In the genomic region with DNA sequence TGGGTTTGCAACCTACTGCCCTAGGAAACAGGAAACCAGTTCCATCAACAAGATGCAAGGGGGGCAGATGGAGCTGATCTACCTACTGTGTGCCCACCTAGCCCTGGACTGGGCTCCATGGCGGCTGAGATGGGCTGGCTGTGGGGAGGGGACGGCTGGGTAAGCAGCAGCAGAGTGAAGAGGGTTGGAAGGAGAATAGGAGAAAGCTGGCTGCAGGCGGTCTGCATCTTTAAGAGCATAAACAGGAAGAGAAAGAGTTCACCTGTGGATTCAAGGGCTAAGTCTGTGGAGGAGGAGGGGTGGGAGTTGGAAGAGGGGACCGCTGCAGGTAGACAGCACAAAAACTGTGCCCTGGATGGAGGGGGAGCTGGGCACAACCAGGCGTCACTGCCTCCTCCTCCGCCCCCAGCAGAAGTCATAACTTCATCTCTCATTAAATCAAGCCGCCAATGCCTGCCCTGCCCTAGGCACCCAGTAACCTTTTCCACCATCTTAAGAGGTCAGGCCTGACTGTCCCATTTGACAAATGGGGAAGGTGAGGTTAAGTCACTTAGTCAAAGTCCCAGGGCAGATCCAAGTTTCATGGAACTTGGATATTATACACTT, we compare ENCODE assay signal across 15 cellular contexts. TPM values are rescaled to one million over a fixed set of nuclear protein-coding genes. Genes with fewer than 3 reads are reported as not detected.
DNase-seq lines count a peak whose midpoint lies in the region; ATAC-seq and TF ChIP-seq lines count a peak whose summit lies in the region.
"Had no signal": no experiment of that assay in that cellular context is flagged by ENCODE, and none has a peak within 500 bp of the region (broad histone marks: within the 10 kb centered on the region; RNA-seq: fewer than 3 reads in every experiment).

No MANE protein-coding gene starts in this region.

- no peak for TF ChIP-seq POLR2A in esophagus muscularis mucosa (IDR thresholded peaks at IDR 0.05; ENCODE audit: low read depth)

- no peaks in the 10 kb centered on the region for H3K36me3 Mint-ChIP-seq in activated CD4-positive, alpha-beta memory T cell treated with anti-CD3 and anti-CD28 coated beads for 36 hours
- H3K36me3 Mint-ChIP-seq in activated CD4-positive, alpha-beta memory T cell treated with anti-CD3 and anti-CD28 coated beads, Interleukin-2, amount 10 ng/mL, durations not matched to agents 7 days and 5 days (ENCODE audit: low read depth) = no peaks in the 10 kb centered on the region
- H3K36me3 Mint-ChIP-seq: CD14-positive monocyte had no signal

- no peaks in the 10 kb centered on the region for H3K27me3 Mint-ChIP-seq in activated CD4-positive, alpha-beta memory T cell treated with anti-CD3 and anti-CD28 coated beads for 36 hours
- H3K27me3 Mint-ChIP-seq in activated CD4-positive, alpha-beta memory T cell treated with anti-CD3 and anti-CD28 coated beads, Interleukin-2, amount 10 ng/mL, durations not matched to agents 7 days and 5 days = no peaks in the 10 kb centered on the region

- no peak for TF ChIP-seq CTCF in HEK293 (tag by site-specific recombination; IDR thresholded peaks at IDR 0.05)
- TF ChIP-seq CTCF in coronary artery (IDR thresholded peaks at IDR 0.05) = no peak
- no peak for TF ChIP-seq CTCF in esophagus muscularis mucosa (IDR thresholded peaks at IDR 0.05)

- H3K27ac Mint-ChIP-seq in activated CD4-positive, alpha-beta memory T cell treated with anti-CD3 and anti-CD28 coated beads for 36 hours = no peak overlapping the region
- H3K27ac Mint-ChIP-seq in activated CD4-positive, alpha-beta memory T cell treated with anti-CD3 and anti-CD28 coated beads, Interleukin-2, amount 10 ng/mL, durations not matched to agents 7 days and 5 days = no peak overlapping the region

- H3K27me3 ChIP-seq in MG63 (no peaks in the 10 kb centered on the region), esophagus muscularis mucosa (peaks cover 0 to 16% (median 0%) of the 10 kb centered on the region in 4 donors)

- peak; percentile 5 for DNase-seq in activated CD4-positive, alpha-beta memory T cell treated with anti-CD3 and anti-CD28 coated beads for 36 hours
- no peak for DNase-seq in activated CD4-positive, alpha-beta memory T cell treated with anti-CD3 and anti-CD28 coated beads, Interleukin-2, amount 10 ng/mL, durations not matched to agents 7 days and 5 days
- peak; percentile 41 for DNase-seq in coronary artery (ENCODE audit: low spot score)
- peak; percentile 51 for DNase-seq in sciatic nerve (ENCODE audit: low spot score)
- DNase-seq in MG63 = no peak
- no peak for DNase-seq in stimulated activated CD4-positive, alpha-beta T cell treated with anti-CD3 and anti-CD28 coated beads, Interleukin-4, amount 100 ng/mL, for 1 hour
- no peak for DNase-seq in esophagus muscularis mucosa (ENCODE audit: extremely low spot score)
- DNase-seq: COR-L47, DMS153, EL, NCI-H1092 had no signal

- H3K4me1 ChIP-seq in HEK293 (ENCODE audit: control insufficient read depth, insufficient read depth, low read length) (0 out of 2 replicates have a peak, but pooled peaks cover 2% of the 10 kb centered on the region), esophagus muscularis mucosa (no peaks in the 10 kb centered on the region)

- 78% methylated on average over 7 of the region's 7 CpGs for WGBS in esophagus muscularis mucosa

- peaks cover 11% of the 10 kb centered on the region for H3K4me1 Mint-ChIP-seq in activated CD4-positive, alpha-beta memory T cell treated with anti-CD3 and anti-CD28 coated beads for 36 hours (ENCODE audit: low read depth)
- H3K4me1 Mint-ChIP-seq in activated CD4-positive, alpha-beta memory T cell treated with anti-CD3 and anti-CD28 coated beads, Interleukin-2, amount 10 ng/mL, durations not matched to agents 7 days and 5 days = peaks cover 27% of the 10 kb centered on the region

- no peak for TF ChIP-seq EP300 in esophagus muscularis mucosa (IDR thresholded peaks at IDR 0.05)

- H3K27ac ChIP-seq in HEK293 (ENCODE audit: extremely low read depth, low read depth, low read length) (no peak overlapping the region), coronary artery (no peak overlapping the region), esophagus muscularis mucosa (replicated peaks in 1 of 4) (no peak overlapping the region)

- no peak overlapping the region for H3K4me3 Mint-ChIP-seq in activated CD4-positive, alpha-beta memory T cell treated with anti-CD3 and anti-CD28 coated beads for 36 hours
- no peak overlapping the region for H3K4me3 Mint-ChIP-seq in activated CD4-positive, alpha-beta memory T cell treated with anti-CD3 and anti-CD28 coated beads, Interleukin-2, amount 10 ng/mL, durations not matched to agents 7 days and 5 days
- H3K4me3 Mint-ChIP-seq: CD14-positive monocyte had no signal

- H3K9me3 Mint-ChIP-seq in activated CD4-positive, alpha-beta memory T cell treated with anti-CD3 and anti-CD28 coated beads for 36 hours = no peaks in the 10 kb centered on the region
- H3K9me3 Mint-ChIP-seq in activated CD4-positive, alpha-beta memory T cell treated with anti-CD3 and anti-CD28 coated beads, Interleukin-2, amount 10 ng/mL, durations not matched to agents 7 days and 5 days = no peaks in the 10 kb centered on the region
- H3K9me3 Mint-ChIP-seq: CD14-positive monocyte had no signal

- H3K36me3 ChIP-seq in HEK293 (ENCODE audit: control insufficient read depth in 2 of 2, insufficient read depth in 1 of 2, low read length in 2 of 2) (no peaks in the 10 kb centered on the region), MG63 (no peaks in the 10 kb centered on the region), esophagus muscularis mucosa (no peaks in the 10 kb centered on the region)

- intact Hi-C loops in activated CD4-positive, alpha-beta memory T cell treated with anti-CD3 and anti-CD28 coated beads for 36 hours (cut with micrococcal nuclease) = no loop called here
- intact Hi-C loops in sciatic nerve (cut with DNase I) (no loop called here), esophagus muscularis mucosa (cut with DNase I) (no loop called here)

- POLR2A ChIA-PET in activated CD4-positive, alpha-beta memory T cell treated with anti-CD3 and anti-CD28 coated beads for 36 hours (lab: Charles Lee) = no interaction called here
- POLR2A ChIA-PET in activated CD4-positive, alpha-beta memory T cell treated with anti-CD3 and anti-CD28 coated beads, Interleukin-2, amount 10 ng/mL, durations not matched to agents 7 days and 5 days (lab: Charles Lee) = no interaction called here
- POLR2A ChIA-PET in HEK293 (lab: Yijun Ruan, JAX) = no interaction called here

- CTCF ChIA-PET in activated CD4-positive, alpha-beta memory T cell treated with anti-CD3 and anti-CD28 coated beads for 36 hours (lab: Charles Lee) = no interaction called here
- CTCF ChIA-PET in activated CD4-positive, alpha-beta memory T cell treated with anti-CD3 and anti-CD28 coated beads, Interleukin-2, amount 10 ng/mL, durations not matched to agents 7 days and 5 days (lab: Charles Lee) = interaction anchor here (0.6 kb wide), 1 partner anchor 56 kb away, joined by 3 read pairs; no protein-coding TSS in a partner anchor
- CTCF ChIA-PET in HEK293 (lab: Yijun Ruan, JAX) = interaction anchor here (0.9 kb wide), 1 partner anchor 223 kb away, joined by 3 read pairs; no protein-coding TSS in a partner anchor

- no peak overlapping the region for H3K4me3 ChIP-seq in HEK293 (ENCODE audit: low read depth, low read length)
- no peak overlapping the region for H3K4me3 ChIP-seq in coronary artery
- H3K4me3 ChIP-seq in MG63 = no peak overlapping the region
- H3K4me3 ChIP-seq in esophagus muscularis mucosa = no peak overlapping the region

- H3K9me3 ChIP-seq in HEK293 (ENCODE audit: control insufficient read depth, insufficient read depth, low read depth, low read length) = no peaks in the 10 kb centered on the region
- no peaks in the 10 kb centered on the region for H3K9me3 ChIP-seq in MG63
- H3K9me3 ChIP-seq in esophagus muscularis mucosa = no peaks in the 10 kb centered on the region

- no peak for ATAC-seq in sciatic nerve

TF ChIP-seq in HEK293, 187 proteins besides CTCF, POLR2A, EP300 and RAD21 (continues in another document):
- TF ChIP-seq, protein P1, sequence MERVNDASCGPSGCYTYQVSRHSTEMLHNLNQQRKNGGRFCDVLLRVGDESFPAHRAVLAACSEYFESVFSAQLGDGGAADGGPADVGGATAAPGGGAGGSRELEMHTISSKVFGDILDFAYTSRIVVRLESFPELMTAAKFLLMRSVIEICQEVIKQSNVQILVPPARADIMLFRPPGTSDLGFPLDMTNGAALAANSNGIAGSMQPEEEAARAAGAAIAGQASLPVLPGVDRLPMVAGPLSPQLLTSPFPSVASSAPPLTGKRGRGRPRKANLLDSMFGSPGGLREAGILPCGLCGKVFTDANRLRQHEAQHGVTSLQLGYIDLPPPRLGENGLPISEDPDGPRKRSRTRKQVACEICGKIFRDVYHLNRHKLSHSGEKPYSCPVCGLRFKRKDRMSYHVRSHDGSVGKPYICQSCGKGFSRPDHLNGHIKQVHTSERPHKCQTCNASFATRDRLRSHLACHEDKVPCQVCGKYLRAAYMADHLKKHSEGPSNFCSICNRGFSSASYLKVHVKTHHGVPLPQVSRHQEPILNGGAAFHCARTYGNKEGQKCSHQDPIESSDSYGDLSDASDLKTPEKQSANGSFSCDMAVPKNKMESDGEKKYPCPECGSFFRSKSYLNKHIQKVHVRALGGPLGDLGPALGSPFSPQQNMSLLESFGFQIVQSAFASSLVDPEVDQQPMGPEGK (tag by site-specific recombination; IDR thresholded peaks at IDR 0.05) = no peak
- peak; percentile 75 for TF ChIP-seq SCRT2 (tag by site-specific recombination; IDR thresholded peaks at IDR 0.05)

RNA-seq across cellular contexts. Expression of a gene that starts 0.7 kb away (rescaled TPM):
- total RNA-seq in activated CD4-positive, alpha-beta memory T cell treated with anti-CD3 and anti-CD28 coated beads for 36 hours = not detected
- not detected for total RNA-seq in activated CD4-positive, alpha-beta memory T cell treated with anti-CD3 and anti-CD28 coated beads, Interleukin-2, amount 10 ng/mL, durations not matched to agents 7 days and 5 days
- not detected for total RNA-seq in sciatic nerve
- not detected in 2 replicates for total RNA-seq in MG63 (2014; rRNA removed; shearing (Covaris generic); ENCODE audit: low replicate concordance)
- not detected for total RNA-seq in esophagus muscularis mucosa
- total RNA-seq: H7, HT1080 had no signal

RNA-seq across cellular contexts. Expression of a gene that starts 32.0 kb away (rescaled TPM):
- not detected for total RNA-seq in activated CD4-positive, alpha-beta memory T cell treated with anti-CD3 and anti-CD28 coated beads for 36 hours
- total RNA-seq in activated CD4-positive, alpha-beta memory T cell treated with anti-CD3 and anti-CD28 coated beads, Interleukin-2, amount 10 ng/mL, durations not matched to agents 7 days and 5 days = not detected
- total RNA-seq in sciatic nerve = not detected
- not detected in 2 replicates for total RNA-seq in MG63 (2014; rRNA removed; shearing (Covaris generic); ENCODE audit: low replicate concordance)
- total RNA-seq in esophagus muscularis mucosa = not detected
- total RNA-seq: H7, HT1080 had no signal

Comparison
In these comparisons a context has a peak if more than half of its experiments do, and no peak if none do; other contexts are left out.
1. DNase-seq: peak in activated CD4-positive, alpha-beta memory T cell treated with anti-CD3 and anti-CD28 coated beads for 36 hours (single experiment), coronary artery (single experiment) and sciatic nerve (single experiment); none in activated CD4-positive, alpha-beta memory T cell treated with anti-CD3 and anti-CD28 coated beads, Interleukin-2, amount 10 ng/mL, durations not matched to agents 7 days and 5 days (single experiment), MG63 (single experiment), stimulated activated CD4-positive, alpha-beta T cell treated with anti-CD3 and anti-CD28 coated beads, Interleukin-4, amount 100 ng/mL, for 1 hour (single experiment) and esophagus muscularis mucosa (single experiment).